ENCODE assay signal across 2 cellular contexts in the genomic region with DNA sequence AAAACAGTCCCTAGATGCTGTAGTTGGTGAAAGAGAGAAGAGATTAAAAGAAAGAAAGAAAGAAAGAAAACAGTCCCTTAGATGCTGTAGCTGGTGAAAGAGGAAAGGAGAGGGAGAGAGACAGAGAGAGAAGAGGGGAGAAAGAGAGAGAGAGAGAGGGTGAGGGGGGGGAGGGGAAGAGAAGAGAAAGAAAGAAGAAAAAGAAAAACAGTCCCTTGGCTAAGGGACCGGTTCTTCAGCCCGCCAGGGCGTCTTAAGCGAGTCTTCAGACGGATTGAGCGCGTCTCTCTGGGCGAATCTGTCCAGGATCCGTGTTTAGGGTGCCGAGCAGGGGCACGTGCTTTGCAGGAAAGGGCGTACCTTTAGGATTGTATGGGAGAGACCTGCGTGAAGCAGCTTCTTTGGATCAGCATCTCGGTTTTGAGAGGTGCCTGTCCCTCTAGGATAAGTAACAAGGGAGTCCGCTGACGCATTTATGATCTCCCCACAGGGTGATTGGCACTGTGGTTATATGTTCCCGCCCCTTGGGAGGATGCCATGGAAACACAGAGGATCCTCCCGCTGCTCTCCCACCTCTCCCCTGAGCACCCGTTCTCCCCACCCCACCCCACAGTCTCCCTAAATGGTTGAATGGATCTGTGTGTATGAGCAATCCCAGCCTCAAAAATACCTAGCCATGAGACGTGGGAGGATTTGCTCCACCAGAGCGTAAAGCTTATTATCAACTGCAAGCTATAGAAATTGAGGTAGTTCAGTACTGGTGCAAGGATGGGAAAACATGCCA.
TF ChIP-seq lines count a peak whose summit lies in the region.

No MANE protein-coding gene starts in this region.

TF ChIP-seq in HEK293, 187 proteins besides CTCF, POLR2A, EP300 and RAD21 (continues in another document):
- TF ChIP-seq ZNF433 (tag by site-specific recombination; IDR thresholded peaks at IDR 0.05; ENCODE audit: low read depth) (no peak), GFI1B (tag by site-specific recombination; IDR thresholded peaks at IDR 0.05) (no peak), RBAK (tag by site-specific recombination; IDR thresholded peaks at IDR 0.05) (no peak), ZNF707 (tag by site-specific recombination; IDR thresholded peaks at IDR 0.05) (no peak), KLF8 (tag by site-specific recombination; IDR thresholded peaks at IDR 0.05) (no peak; the same call in 1 of the 2 replicates), ZNF777 (tag by site-specific recombination; IDR thresholded peaks at IDR 0.05; ENCODE audit: borderline replicate concordance) (peak; percentile 80), ZNF658 (tag by site-specific recombination; IDR thresholded peaks at IDR 0.05) (no peak), ZNF311 (tag by site-specific recombination; IDR thresholded peaks at IDR 0.05; ENCODE audit: borderline replicate concordance) (no peak), MYNN (tag by site-specific recombination; IDR thresholded peaks at IDR 0.05; ENCODE audit: borderline replicate concordance) (no peak; the same call in 1 of the 2 replicates), ZNF48 (tag by site-specific recombination; IDR thresholded peaks at IDR 0.05) (no peak), ZNF501 (tag by site-specific recombination; IDR thresholded peaks at IDR 0.05) (peak; percentile 30; the same call in 1 of the 2 replicates), IKZF3 (tag by site-specific recombination; IDR thresholded peaks at IDR 0.05) (peak; percentile 82), ZNF837 (tag by site-specific recombination; IDR thresholded peaks at IDR 0.05) (no peak), ZNF792 (tag by site-specific recombination; IDR thresholded peaks at IDR 0.05) (no peak), FEZF1 (tag by site-specific recombination; IDR thresholded peaks at IDR 0.05) (0 out of 2 replicates have a peak, but pooled peaks have one; percentile 2), ZNF529 (tag by site-specific recombination; IDR thresholded peaks at IDR 0.05; ENCODE audit: insufficient replicate concordance) (no peak), GLI4 (tag by site-specific recombination; IDR thresholded peaks at IDR 0.05) (no peak; the same call in 1 of the 2 replicates)
- TF ChIP-seq, protein P1, sequence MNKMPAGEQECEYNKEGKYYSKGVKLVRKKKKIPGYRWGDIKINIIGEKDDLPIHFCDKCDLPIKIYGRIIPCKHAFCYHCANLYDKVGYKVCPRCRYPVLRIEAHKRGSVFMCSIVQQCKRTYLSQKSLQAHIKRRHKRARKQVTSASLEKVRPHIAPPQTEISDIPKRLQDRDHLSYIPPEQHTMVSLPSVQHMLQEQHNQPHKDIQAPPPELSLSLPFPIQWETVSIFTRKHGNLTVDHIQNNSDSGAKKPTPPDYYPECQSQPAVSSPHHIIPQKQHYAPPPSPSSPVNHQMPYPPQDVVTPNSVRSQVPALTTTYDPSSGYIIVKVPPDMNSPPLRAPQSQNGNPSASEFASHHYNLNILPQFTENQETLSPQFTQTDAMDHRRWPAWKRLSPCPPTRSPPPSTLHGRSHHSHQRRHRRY (tag by site-specific recombination; IDR thresholded peaks at IDR 0.05): no peak
- TF ChIP-seq, protein P2, sequence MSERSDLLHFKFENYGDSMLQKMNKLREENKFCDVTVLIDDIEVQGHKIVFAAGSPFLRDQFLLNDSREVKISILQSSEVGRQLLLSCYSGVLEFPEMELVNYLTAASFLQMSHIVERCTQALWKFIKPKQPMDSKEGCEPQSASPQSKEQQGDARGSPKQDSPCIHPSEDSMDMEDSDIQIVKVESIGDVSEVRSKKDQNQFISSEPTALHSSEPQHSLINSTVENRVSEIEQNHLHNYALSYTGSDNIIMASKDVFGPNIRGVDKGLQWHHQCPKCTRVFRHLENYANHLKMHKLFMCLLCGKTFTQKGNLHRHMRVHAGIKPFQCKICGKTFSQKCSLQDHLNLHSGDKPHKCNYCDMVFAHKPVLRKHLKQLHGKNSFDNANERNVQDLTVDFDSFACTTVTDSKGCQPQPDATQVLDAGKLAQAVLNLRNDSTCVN (tag by site-specific recombination; optimal IDR thresholded peaks at IDR 0.05): no peak
- TF ChIP-seq, protein P3, sequence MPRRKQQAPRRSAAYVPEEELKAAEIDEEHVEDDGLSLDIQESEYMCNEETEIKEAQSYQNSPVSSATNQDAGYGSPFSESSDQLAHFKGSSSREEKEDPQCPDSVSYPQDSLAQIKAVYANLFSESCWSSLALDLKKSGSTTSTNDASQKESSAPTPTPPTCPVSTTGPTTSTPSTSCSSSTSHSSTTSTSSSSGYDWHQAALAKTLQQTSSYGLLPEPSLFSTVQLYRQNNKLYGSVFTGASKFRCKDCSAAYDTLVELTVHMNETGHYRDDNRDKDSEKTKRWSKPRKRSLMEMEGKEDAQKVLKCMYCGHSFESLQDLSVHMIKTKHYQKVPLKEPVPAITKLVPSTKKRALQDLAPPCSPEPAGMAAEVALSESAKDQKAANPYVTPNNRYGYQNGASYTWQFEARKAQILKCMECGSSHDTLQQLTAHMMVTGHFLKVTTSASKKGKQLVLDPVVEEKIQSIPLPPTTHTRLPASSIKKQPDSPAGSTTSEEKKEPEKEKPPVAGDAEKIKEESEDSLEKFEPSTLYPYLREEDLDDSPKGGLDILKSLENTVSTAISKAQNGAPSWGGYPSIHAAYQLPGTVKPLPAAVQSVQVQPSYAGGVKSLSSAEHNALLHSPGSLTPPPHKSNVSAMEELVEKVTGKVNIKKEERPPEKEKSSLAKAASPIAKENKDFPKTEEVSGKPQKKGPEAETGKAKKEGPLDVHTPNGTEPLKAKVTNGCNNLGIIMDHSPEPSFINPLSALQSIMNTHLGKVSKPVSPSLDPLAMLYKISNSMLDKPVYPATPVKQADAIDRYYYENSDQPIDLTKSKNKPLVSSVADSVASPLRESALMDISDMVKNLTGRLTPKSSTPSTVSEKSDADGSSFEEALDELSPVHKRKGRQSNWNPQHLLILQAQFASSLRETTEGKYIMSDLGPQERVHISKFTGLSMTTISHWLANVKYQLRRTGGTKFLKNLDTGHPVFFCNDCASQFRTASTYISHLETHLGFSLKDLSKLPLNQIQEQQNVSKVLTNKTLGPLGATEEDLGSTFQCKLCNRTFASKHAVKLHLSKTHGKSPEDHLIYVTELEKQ (tag by site-specific recombination; IDR thresholded peaks at IDR 0.05; ENCODE audit: borderline replicate concordance): no peak
- TF ChIP-seq, protein P4, sequence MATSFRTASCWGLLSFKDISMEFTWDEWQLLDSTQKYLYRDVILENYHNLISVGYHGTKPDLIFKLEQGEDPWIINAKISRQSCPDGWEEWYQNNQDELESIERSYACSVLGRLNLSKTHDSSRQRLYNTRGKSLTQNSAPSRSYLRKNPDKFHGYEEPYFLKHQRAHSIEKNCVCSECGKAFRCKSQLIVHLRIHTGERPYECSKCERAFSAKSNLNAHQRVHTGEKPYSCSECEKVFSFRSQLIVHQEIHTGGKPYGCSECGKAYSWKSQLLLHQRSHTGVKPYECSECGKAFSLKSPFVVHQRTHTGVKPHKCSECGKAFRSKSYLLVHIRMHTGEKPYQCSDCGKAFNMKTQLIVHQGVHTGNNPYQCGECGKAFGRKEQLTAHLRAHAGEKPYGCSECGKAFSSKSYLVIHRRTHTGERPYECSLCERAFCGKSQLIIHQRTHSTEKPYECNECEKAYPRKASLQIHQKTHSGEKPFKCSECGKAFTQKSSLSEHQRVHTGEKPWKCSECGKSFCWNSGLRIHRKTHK (tag by site-specific recombination; IDR thresholded peaks at IDR 0.05): peak; percentile 13; the same call in 1 of the 2 replicates

TF ChIP-seq in GM12878, 131 proteins besides CTCF, POLR2A, EP300 and RAD21 (continues in another document):
- TF ChIP-seq CHD1 (IDR thresholded peaks at IDR 0.05; ENCODE audit: low read depth, low read length): peak; percentile 21; the same call in 1 of the 2 replicates
- TF ChIP-seq NBN (IDR thresholded peaks at IDR 0.05): peak; percentile 97
- no peak for TF ChIP-seq SREBF2 (IDR thresholded peaks at IDR 0.05; ENCODE audit: low read length)
- peak; percentile 67; the same call in 1 of the 2 replicates for TF ChIP-seq FOXM1 (IDR thresholded peaks at IDR 0.05; ENCODE audit: low read depth, low read length)
- TF ChIP-seq RELA (IDR thresholded peaks at IDR 0.05; ENCODE audit: borderline replicate concordance, partially characterized antibody): no peak
- peak; percentile 66; the same call in 1 of the 2 replicates for TF ChIP-seq CREM (IDR thresholded peaks at IDR 0.05; ENCODE audit: low read depth)
- 0 out of 2 replicates have a peak, but pooled peaks have one; percentile 47 for TF ChIP-seq ZNF384 (IDR thresholded peaks at IDR 0.05; ENCODE audit: borderline replicate concordance, low read depth, low read length)
- no peak for TF ChIP-seq KAT2A (conservative IDR thresholded peaks at IDR 0.05; ENCODE audit: control insufficient read depth, low read depth, low read length)
- peak; percentile 89 for TF ChIP-seq MTA2 (IDR thresholded peaks at IDR 0.05; ENCODE audit: low read depth)
- TF ChIP-seq, protein P5, sequence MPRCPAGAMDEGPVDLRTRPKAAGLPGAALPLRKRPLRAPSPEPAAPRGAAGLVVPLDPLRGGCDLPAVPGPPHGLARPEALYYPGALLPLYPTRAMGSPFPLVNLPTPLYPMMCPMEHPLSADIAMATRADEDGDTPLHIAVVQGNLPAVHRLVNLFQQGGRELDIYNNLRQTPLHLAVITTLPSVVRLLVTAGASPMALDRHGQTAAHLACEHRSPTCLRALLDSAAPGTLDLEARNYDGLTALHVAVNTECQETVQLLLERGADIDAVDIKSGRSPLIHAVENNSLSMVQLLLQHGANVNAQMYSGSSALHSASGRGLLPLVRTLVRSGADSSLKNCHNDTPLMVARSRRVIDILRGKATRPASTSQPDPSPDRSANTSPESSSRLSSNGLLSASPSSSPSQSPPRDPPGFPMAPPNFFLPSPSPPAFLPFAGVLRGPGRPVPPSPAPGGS (IDR thresholded peaks at IDR 0.05; ENCODE audit: borderline replicate concordance, insufficient read depth, low read depth, low read length, poor library complexity, severe bottlenecking): peak; percentile 44
- TF ChIP-seq KDM1A (IDR thresholded peaks at IDR 0.05; ENCODE audit: borderline replicate concordance): no peak
- TF ChIP-seq RUNX3 (IDR thresholded peaks at IDR 0.05; ENCODE audit: low read length): peak; percentile 83
- TF ChIP-seq BMI1 (IDR thresholded peaks at IDR 0.05; ENCODE audit: borderline replicate concordance): peak; percentile 31
- peak; percentile 88 for TF ChIP-seq NFIC (IDR thresholded peaks at IDR 0.05; ENCODE audit: low read depth, low read length)
- TF ChIP-seq, protein P6, sequence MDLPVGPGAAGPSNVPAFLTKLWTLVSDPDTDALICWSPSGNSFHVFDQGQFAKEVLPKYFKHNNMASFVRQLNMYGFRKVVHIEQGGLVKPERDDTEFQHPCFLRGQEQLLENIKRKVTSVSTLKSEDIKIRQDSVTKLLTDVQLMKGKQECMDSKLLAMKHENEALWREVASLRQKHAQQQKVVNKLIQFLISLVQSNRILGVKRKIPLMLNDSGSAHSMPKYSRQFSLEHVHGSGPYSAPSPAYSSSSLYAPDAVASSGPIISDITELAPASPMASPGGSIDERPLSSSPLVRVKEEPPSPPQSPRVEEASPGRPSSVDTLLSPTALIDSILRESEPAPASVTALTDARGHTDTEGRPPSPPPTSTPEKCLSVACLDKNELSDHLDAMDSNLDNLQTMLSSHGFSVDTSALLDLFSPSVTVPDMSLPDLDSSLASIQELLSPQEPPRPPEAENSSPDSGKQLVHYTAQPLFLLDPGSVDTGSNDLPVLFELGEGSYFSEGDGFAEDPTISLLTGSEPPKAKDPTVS (IDR thresholded peaks at IDR 0.05; ENCODE audit: low read depth, low read length): no peak
- TF ChIP-seq, protein P7, sequence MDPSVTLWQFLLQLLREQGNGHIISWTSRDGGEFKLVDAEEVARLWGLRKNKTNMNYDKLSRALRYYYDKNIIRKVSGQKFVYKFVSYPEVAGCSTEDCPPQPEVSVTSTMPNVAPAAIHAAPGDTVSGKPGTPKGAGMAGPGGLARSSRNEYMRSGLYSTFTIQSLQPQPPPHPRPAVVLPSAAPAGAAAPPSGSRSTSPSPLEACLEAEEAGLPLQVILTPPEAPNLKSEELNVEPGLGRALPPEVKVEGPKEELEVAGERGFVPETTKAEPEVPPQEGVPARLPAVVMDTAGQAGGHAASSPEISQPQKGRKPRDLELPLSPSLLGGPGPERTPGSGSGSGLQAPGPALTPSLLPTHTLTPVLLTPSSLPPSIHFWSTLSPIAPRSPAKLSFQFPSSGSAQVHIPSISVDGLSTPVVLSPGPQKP (IDR thresholded peaks at IDR 0.05; ENCODE audit: low read depth, low read length): no peak
- peak; percentile 47; the same call in 1 of the 2 replicates for TF ChIP-seq TCF12 (IDR thresholded peaks at IDR 0.05; ENCODE audit: low read depth, low read length)
- TF ChIP-seq TBL1XR1 (IDR thresholded peaks at IDR 0.05; ENCODE audit: low read depth, low read length): no peak
- peak; percentile 97 for TF ChIP-seq IKZF2 (IDR thresholded peaks at IDR 0.05)
- TF ChIP-seq JUND (IDR thresholded peaks at IDR 0.05; ENCODE audit: low read depth, low read length): no peak
- no peak for TF ChIP-seq SUZ12 (IDR thresholded peaks at IDR 0.05; ENCODE audit: unreplicated experiment)
- TF ChIP-seq ETV6 (conservative IDR thresholded peaks at IDR 0.05 in 1 of 2, IDR thresholded peaks at IDR 0.05 in 1 of 2; ENCODE audit: borderline replicate concordance in 1 of 2, low read depth in 1 of 2): peak in 1 of 2 experiments; percentile 52; a peak in 1 of 4 replicates
- peak; percentile 36 to 94 for TF ChIP-seq EGR1 (IDR thresholded peaks at IDR 0.05; ENCODE audit: borderline replicate concordance in 1 of 2, low read depth in 2 of 2, low read length in 2 of 2)
- TF ChIP-seq, protein P8, sequence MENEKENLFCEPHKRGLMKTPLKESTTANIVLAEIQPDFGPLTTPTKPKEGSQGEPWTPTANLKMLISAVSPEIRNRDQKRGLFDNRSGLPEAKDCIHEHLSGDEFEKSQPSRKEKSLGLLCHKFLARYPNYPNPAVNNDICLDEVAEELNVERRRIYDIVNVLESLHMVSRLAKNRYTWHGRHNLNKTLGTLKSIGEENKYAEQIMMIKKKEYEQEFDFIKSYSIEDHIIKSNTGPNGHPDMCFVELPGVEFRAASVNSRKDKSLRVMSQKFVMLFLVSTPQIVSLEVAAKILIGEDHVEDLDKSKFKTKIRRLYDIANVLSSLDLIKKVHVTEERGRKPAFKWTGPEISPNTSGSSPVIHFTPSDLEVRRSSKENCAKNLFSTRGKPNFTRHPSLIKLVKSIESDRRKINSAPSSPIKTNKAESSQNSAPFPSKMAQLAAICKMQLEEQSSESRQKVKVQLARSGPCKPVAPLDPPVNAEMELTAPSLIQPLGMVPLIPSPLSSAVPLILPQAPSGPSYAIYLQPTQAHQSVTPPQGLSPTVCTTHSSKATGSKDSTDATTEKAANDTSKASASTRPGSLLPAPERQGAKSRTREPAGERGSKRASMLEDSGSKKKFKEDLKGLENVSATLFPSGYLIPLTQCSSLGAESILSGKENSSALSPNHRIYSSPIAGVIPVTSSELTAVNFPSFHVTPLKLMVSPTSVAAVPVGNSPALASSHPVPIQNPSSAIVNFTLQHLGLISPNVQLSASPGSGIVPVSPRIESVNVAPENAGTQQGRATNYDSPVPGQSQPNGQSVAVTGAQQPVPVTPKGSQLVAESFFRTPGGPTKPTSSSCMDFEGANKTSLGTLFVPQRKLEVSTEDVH (IDR thresholded peaks at IDR 0.05; ENCODE audit: low read depth, partially characterized antibody): no peak
- 0 out of 2 replicates have a peak, but pooled peaks have one; percentile 17 for TF ChIP-seq CREB1 (IDR thresholded peaks at IDR 0.05; ENCODE audit: low read depth)
- no peak for TF ChIP-seq RBBP5 (conservative IDR thresholded peaks at IDR 0.05)
